Comparison of ENCODE assay signal across 8 cellular contexts in genomic region chr20:30585244-30585796, GRCh38.
DNase-seq lines count a peak whose midpoint lies in the region; ATAC-seq, FAIRE-seq and TF ChIP-seq lines count a peak whose summit lies in the region.
"Not testable (repeated sequence)": the region's sequence is repeated elsewhere in the genome, so short reads cannot be mapped to it uniquely, and the experiment has no call there.

No MANE protein-coding gene starts in this region.

- H3K23ac ChIP-seq in IMR-90 (ENCODE audit: low read depth, low read length); neuronal stem cell (ENCODE audit: low read depth, low read length, poor library complexity): not testable (repeated sequence)

- H2AK9ac ChIP-seq in IMR-90 (replicated peaks; ENCODE audit: low read depth, low read length, poor library complexity) = not testable (repeated sequence)

- H4K91ac ChIP-seq in IMR-90 (ENCODE audit: insufficient read depth, low read depth, low read length); neuronal stem cell (ENCODE audit: low read depth, low read length, poor library complexity): not testable (repeated sequence)

- intact Hi-C loops in IMR-90 (cut with micrococcal nuclease) = not testable (repeated sequence)

- not testable (repeated sequence) for H3K4ac ChIP-seq in IMR-90 (ENCODE audit: low read depth, low read length); neuronal stem cell (ENCODE audit: low read length)

- not testable (repeated sequence) for H3K4me1 ChIP-seq in IMR-90 (ENCODE audit: control insufficient read depth, insufficient read depth, low read length); ectodermal cell (ENCODE audit: control insufficient read depth, insufficient read depth, low read length); hepatocyte (ENCODE audit: insufficient read depth); neuronal stem cell (ENCODE audit: control insufficient read depth in 2 of 2, insufficient read depth in 1 of 2, low read depth in 1 of 2, low read length in 2 of 2)

- H3K27ac Mint-ChIP-seq in activated naive CD4-positive, alpha-beta T cell treated with anti-CD3 and anti-CD28 coated beads, Interleukin-2, amount 10 ng/mL, durations not matched to agents 7 days and 5 days; stimulated activated memory B cell treated with anti-CD40 and anti-IgM and Interleukin-4, amounts not matched to agents 10 μg/mL and 1 μg/mL and 100 μg/mL, for 72 hours: not testable (repeated sequence)

- not testable (repeated sequence) for H2BK120ac ChIP-seq in IMR-90 (ENCODE audit: low read depth, low read length); neuronal stem cell (ENCODE audit: low read depth, low read length)

- not testable (repeated sequence) for H3K4me2 ChIP-seq in IMR-90 (ENCODE audit: low read depth, low read length)
- H3K4me2 ChIP-seq in hepatocyte = peak overlapping the region; percentile 56
- H3K4me2 ChIP-seq in neuronal stem cell (ENCODE audit: insufficient read depth, low read length, poor library complexity, severe bottlenecking) = peak overlapping the region; percentile 40

- H3K79me2 ChIP-seq in hepatocyte = not testable (repeated sequence)

- WGBS in IMR-90 (ENCODE audit: extremely low coverage in 2 of 2, insufficient read length in 1 of 2), 2 experiments = 3% methylated on average over 16 of the region's 49 CpGs; no CpG with 5 or more reads in 1 of the 2 experiments
- 11 to 14% methylated on average over 49 of the region's 49 CpGs for WGBS in ectodermal cell, 2 experiments
- WGBS in hepatocyte (ENCODE audit: low lambda C conversion rate, missing lambda C conversion rate) = 80% methylated on average over 42 of the region's 49 CpGs
- no CpG with 5 or more reads among the region's 49 CpGs for WGBS in neuronal stem cell (ENCODE audit: extremely low coverage in 2 of 2, insufficient read length in 2 of 2, insufficient replicate concordance in 1 of 2), 2 donors

- H2AK5ac ChIP-seq in IMR-90 (ENCODE audit: low read depth, low read length); neuronal stem cell (ENCODE audit: low read depth, low read length): not testable (repeated sequence)

- H2AFZ ChIP-seq in IMR-90 (replicated peaks; ENCODE audit: low read length, poor library complexity); hepatocyte; neuronal stem cell (ENCODE audit: low read length): not testable (repeated sequence)

- not testable (repeated sequence) for H4K5ac ChIP-seq in IMR-90 (ENCODE audit: low read depth, low read length)

- TF ChIP-seq RAD21 in IMR-90 (IDR thresholded peaks at IDR 0.05; ENCODE audit: low read length) = not testable (repeated sequence)

- H2BK15ac ChIP-seq in IMR-90 (ENCODE audit: low read depth, low read length); neuronal stem cell (ENCODE audit: low read length): not testable (repeated sequence)

- not testable (repeated sequence) for H3K56ac ChIP-seq in IMR-90 (ENCODE audit: extremely low read depth, insufficient read depth, low read length)

- TF ChIP-seq CTCF in IMR-90 (conservative IDR thresholded peaks at IDR 0.05; ENCODE audit: low read depth, low read length) = peak; percentile 21
- not testable (repeated sequence) for TF ChIP-seq CTCF in hepatocyte (IDR thresholded peaks at IDR 0.05; ENCODE audit: poor library complexity)

- not testable (repeated sequence) for H4K8ac ChIP-seq in IMR-90 (ENCODE audit: low read depth in 2 of 2, low read length in 2 of 2); neuronal stem cell (ENCODE audit: low read depth, low read length)

- TF ChIP-seq POLR2A in IMR-90 (IDR thresholded peaks at IDR 0.05; ENCODE audit: low read depth, low read length) = not testable (repeated sequence)

- not testable (repeated sequence) for H2BK5ac ChIP-seq in IMR-90 (ENCODE audit: low read depth, low read length, poor library complexity, severe bottlenecking); neuronal stem cell (ENCODE audit: low read length)

- ATAC-seq in IMR-90 (ENCODE audit: low read depth) = peak; percentile 59
- ATAC-seq in stimulated activated memory B cell treated with anti-CD40 and anti-IgM and Interleukin-4, amounts not matched to agents 10 μg/mL and 1 μg/mL and 100 μg/mL, for 72 hours = peak; percentile 64

- POLR2A ChIA-PET in IMR-90 (lab: Charles Lee; ENCODE audit: unreplicated experiment) = not testable (repeated sequence)

- DNase-seq in Ammon's horn (ENCODE audit: low spot score) (peak; percentile 44), RCC 7860 (ENCODE audit: low spot score) (peak; percentile 65), neuronal stem cell (ENCODE audit: low spot score) (peak; percentile 61)
- DNase-seq in IMR-90; hepatocyte (ENCODE audit: low spot score): not testable (repeated sequence)
- peak; percentile 48 for DNase-seq in activated naive CD4-positive, alpha-beta T cell treated with anti-CD3 and anti-CD28 coated beads, Interleukin-2, amount 10 ng/mL, durations not matched to agents 7 days and 5 days

- not testable (repeated sequence) for H2BK12ac ChIP-seq in neuronal stem cell (ENCODE audit: low read length)

- not testable (repeated sequence) for H3K9me3 Mint-ChIP-seq in activated naive CD4-positive, alpha-beta T cell treated with anti-CD3 and anti-CD28 coated beads, Interleukin-2, amount 10 ng/mL, durations not matched to agents 7 days and 5 days; stimulated activated memory B cell treated with anti-CD40 and anti-IgM and Interleukin-4, amounts not matched to agents 10 μg/mL and 1 μg/mL and 100 μg/mL, for 72 hours

- dilution Hi-C loops in IMR-90 (cut with HindIII; ENCODE audit: low sequenced_read_pairs, unreplicated experiment) = not testable (repeated sequence)

- H3K9me3 ChIP-seq in IMR-90 (ENCODE audit: control insufficient read depth, insufficient read depth, low read length); ectodermal cell (ENCODE audit: control insufficient read depth, low read length); hepatocyte (ENCODE audit: low read depth); neuronal stem cell (replicated peaks in 1 of 2; ENCODE audit: control insufficient read depth in 2 of 2, insufficient read depth in 1 of 2, low read depth in 1 of 2, low read length in 2 of 2): not testable (repeated sequence)

- H3K27me3 ChIP-seq in IMR-90 (ENCODE audit: control insufficient read depth, insufficient read depth, low read length); hepatocyte; neuronal stem cell (ENCODE audit: control insufficient read depth in 3 of 3, insufficient read depth in 3 of 3, low read depth in 1 of 3, low read length in 3 of 3): not testable (repeated sequence)
- peaks cover 11% of the 10 kb centered on the region for H3K27me3 ChIP-seq in ectodermal cell (ENCODE audit: control insufficient read depth, insufficient read depth, low read length, poor library complexity, severe bottlenecking)

- not testable (repeated sequence) for H3K36me3 Mint-ChIP-seq in activated naive CD4-positive, alpha-beta T cell treated with anti-CD3 and anti-CD28 coated beads, Interleukin-2, amount 10 ng/mL, durations not matched to agents 7 days and 5 days; stimulated activated memory B cell treated with anti-CD40 and anti-IgM and Interleukin-4, amounts not matched to agents 10 μg/mL and 1 μg/mL and 100 μg/mL, for 72 hours

- H3K79me1 ChIP-seq in IMR-90 (ENCODE audit: low read depth in 1 of 2, low read length in 2 of 2); neuronal stem cell (ENCODE audit: low read depth, low read length): not testable (repeated sequence)

- CTCF ChIA-PET in IMR-90 (lab: Yijun Ruan, JAX); activated naive CD4-positive, alpha-beta T cell treated with anti-CD3 and anti-CD28 coated beads, Interleukin-2, amount 10 ng/mL, durations not matched to agents 7 days and 5 days (lab: Charles Lee): not testable (repeated sequence)

- H4K20me1 ChIP-seq in IMR-90 (ENCODE audit: insufficient read depth, low read length); hepatocyte (ENCODE audit: insufficient read depth, poor library complexity, severe bottlenecking): not testable (repeated sequence)

- H3K9me2 ChIP-seq in hepatocyte (replicated peaks; ENCODE audit: insufficient read depth) = not testable (repeated sequence)

- H3K4me3 ChIP-seq in IMR-90 (ENCODE audit: insufficient read depth, low read depth, low read length); hepatocyte: not testable (repeated sequence)
- H3K4me3 ChIP-seq in ectodermal cell (ENCODE audit: insufficient read depth, low read depth, low read length) (peak overlapping the region; percentile 40), neuronal stem cell (ENCODE audit: low read length in 2 of 2) (peak overlapping the region in 1 of 2 donors; percentile 74)

- H3K36me3 ChIP-seq in IMR-90 (ENCODE audit: control insufficient read depth, insufficient read depth, low read length); ectodermal cell (ENCODE audit: control insufficient read depth, insufficient read depth, low read length); hepatocyte (replicated peaks; ENCODE audit: insufficient read depth, low read depth); neuronal stem cell (replicated peaks in 1 of 2; ENCODE audit: control insufficient read depth in 2 of 2, insufficient read depth in 2 of 2, low read length in 2 of 2): not testable (repeated sequence)

- H3K27me3 Mint-ChIP-seq in activated naive CD4-positive, alpha-beta T cell treated with anti-CD3 and anti-CD28 coated beads, Interleukin-2, amount 10 ng/mL, durations not matched to agents 7 days and 5 days; stimulated activated memory B cell treated with anti-CD40 and anti-IgM and Interleukin-4, amounts not matched to agents 10 μg/mL and 1 μg/mL and 100 μg/mL, for 72 hours: not testable (repeated sequence)

- not testable (repeated sequence) for BruUV-seq in IMR-90 (replicated peaks; lab: Mats Ljungman, UMichigan)

- H2BK20ac ChIP-seq in IMR-90 (ENCODE audit: low read depth, low read length) = not testable (repeated sequence)

- H3K14ac ChIP-seq in IMR-90 (replicated peaks; ENCODE audit: low read depth, low read length); neuronal stem cell (ENCODE audit: low read length): not testable (repeated sequence)

- in situ Hi-C loops in IMR-90 (cut with MboI; ENCODE audit: low sequenced_read_pairs) = not testable (repeated sequence)

- not testable (repeated sequence) for H3K4me1 Mint-ChIP-seq in activated naive CD4-positive, alpha-beta T cell treated with anti-CD3 and anti-CD28 coated beads, Interleukin-2, amount 10 ng/mL, durations not matched to agents 7 days and 5 days; stimulated activated memory B cell treated with anti-CD40 and anti-IgM and Interleukin-4, amounts not matched to agents 10 μg/mL and 1 μg/mL and 100 μg/mL, for 72 hours

- not testable (repeated sequence) for H3K9me1 ChIP-seq in IMR-90 (ENCODE audit: insufficient read depth, low read length)

- not testable (repeated sequence) for H3K27ac ChIP-seq in IMR-90 (ENCODE audit: insufficient read depth, low read length); ectodermal cell (ENCODE audit: insufficient read depth, low read depth, low read length, poor library complexity, severe bottlenecking); hepatocyte; neuronal stem cell (replicated peaks; ENCODE audit: low read length)

- not testable (repeated sequence) for FAIRE-seq in RCC 7860 (lab: Jason Lieb, UNC)

- H3K18ac ChIP-seq in IMR-90 (ENCODE audit: low read depth, low read length) = not testable (repeated sequence)
- peak overlapping the region; percentile 48 for H3K18ac ChIP-seq in neuronal stem cell (ENCODE audit: low read length)

- not testable (repeated sequence) for H3K4me3 Mint-ChIP-seq in activated naive CD4-positive, alpha-beta T cell treated with anti-CD3 and anti-CD28 coated beads, Interleukin-2, amount 10 ng/mL, durations not matched to agents 7 days and 5 days; stimulated activated memory B cell treated with anti-CD40 and anti-IgM and Interleukin-4, amounts not matched to agents 10 μg/mL and 1 μg/mL and 100 μg/mL, for 72 hours

- not testable (repeated sequence) for H3K9ac ChIP-seq in IMR-90 (ENCODE audit: low read depth, low read length)
- peak overlapping the region; percentile 21 for H3K9ac ChIP-seq in neuronal stem cell (ENCODE audit: low read depth, low read length, poor library complexity)
